1 cellular context compared by ENCODE assay signal in genomic region chr15:48415036-48415886, GRCh38.
TF ChIP-seq lines count a peak whose summit lies in the region.

No MANE protein-coding gene starts in this region.

TF ChIP-seq in HepG2, 621 proteins besides CTCF, POLR2A, EP300 and RAD21 (continued from another document):
- TF ChIP-seq, protein P1, sequence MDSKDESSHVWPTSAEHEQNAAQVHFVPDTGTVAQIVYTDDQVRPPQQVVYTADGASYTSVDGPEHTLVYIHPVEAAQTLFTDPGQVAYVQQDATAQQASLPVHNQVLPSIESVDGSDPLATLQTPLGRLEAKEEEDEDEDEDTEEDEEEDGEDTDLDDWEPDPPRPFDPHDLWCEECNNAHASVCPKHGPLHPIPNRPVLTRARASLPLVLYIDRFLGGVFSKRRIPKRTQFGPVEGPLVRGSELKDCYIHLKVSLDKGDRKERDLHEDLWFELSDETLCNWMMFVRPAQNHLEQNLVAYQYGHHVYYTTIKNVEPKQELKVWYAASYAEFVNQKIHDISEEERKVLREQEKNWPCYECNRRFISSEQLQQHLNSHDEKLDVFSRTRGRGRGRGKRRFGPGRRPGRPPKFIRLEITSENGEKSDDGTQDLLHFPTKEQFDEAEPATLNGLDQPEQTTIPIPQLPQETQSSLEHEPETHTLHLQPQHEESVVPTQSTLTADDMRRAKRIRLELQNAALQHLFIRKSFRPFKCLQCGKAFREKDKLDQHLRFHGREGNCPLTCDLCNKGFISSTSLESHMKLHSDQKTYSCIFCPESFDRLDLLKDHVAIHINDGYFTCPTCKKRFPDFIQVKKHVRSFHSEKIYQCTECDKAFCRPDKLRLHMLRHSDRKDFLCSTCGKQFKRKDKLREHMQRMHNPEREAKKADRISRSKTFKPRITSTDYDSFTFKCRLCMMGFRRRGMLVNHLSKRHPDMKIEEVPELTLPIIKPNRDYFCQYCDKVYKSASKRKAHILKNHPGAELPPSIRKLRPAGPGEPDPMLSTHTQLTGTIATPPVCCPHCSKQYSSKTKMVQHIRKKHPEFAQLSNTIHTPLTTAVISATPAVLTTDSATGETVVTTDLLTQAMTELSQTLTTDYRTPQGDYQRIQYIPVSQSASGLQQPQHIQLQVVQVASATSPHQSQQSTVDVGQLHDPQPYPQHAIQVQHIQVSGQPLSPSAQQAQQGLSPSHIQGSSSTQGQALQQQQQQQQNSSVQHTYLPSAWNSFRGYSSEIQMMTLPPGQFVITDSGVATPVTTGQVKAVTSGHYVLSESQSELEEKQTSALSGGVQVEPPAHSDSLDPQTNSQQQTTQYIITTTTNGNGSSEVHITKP (CRISPR knock-in tag; IDR thresholded peaks at IDR 0.05; ENCODE audit: low read depth), result peak; percentile 61
- TF ChIP-seq ZNF138 (CRISPR knock-in tag; IDR thresholded peaks at IDR 0.05; ENCODE audit: low read depth) (no peak), NFE2L1 (CRISPR knock-in tag; IDR thresholded peaks at IDR 0.05; ENCODE audit: borderline replicate concordance) (no peak), ZNF724P (CRISPR knock-in tag; IDR thresholded peaks at IDR 0.05; ENCODE audit: borderline replicate concordance) (no peak), FOSL2 (CRISPR knock-in tag; IDR thresholded peaks at IDR 0.05) (peak; percentile 72)
